Comparison of ENCODE assay signal across 8 cellular contexts in the genomic region with DNA sequence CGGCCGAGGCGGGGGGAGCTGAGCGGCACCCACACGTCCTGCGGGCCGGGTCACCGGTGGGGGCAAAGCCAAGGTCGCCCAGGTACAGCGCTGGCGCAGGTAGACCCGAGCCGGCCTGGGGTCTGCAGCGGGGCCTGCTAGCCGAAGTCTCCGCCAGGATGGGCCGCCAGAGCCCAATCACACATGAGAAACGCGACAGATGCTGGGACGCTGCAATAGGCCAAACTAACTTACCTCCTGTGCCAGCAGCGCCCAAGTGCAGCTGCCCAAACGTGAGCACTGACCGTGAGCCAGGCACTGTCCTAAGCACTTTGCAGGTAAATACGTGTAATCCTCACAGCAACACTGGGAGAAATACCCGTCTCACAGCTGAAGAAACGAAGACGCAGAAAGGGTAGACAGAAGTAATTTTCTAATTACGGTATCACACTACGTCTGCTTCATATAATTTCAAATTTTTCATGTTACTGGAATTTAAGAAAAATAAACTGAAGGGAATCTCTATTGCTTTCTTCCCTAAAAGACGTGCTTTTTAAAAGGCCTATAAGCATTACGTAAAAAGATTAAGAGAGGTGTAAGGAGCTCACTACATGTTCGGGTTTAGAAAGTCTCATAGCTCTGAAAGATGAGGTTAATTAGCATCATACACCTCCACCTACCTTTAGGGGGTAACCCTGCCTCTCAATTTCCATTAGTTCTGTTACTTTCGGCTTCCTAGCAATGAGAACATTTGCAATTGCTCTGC. TPM values are rescaled to one million over a fixed set of nuclear protein-coding genes. Genes with fewer than 3 reads are reported as not detected.
DNase-seq lines count a peak whose midpoint lies in the region; ATAC-seq, FAIRE-seq and TF ChIP-seq lines count a peak whose summit lies in the region.

No MANE protein-coding gene starts in this region.

- peak; percentile 19 for ATAC-seq in HG03460 (IDR thresholded peaks at IDR 0.05; ENCODE audit: unreplicated experiment)

- no peak for TF ChIP-seq POLR2A in H54 (IDR thresholded peaks at IDR 0.05; ENCODE audit: low read depth, low read length)

- H3K9me3 ChIP-seq in colonic mucosa: no peaks in the 10 kb centered on the region

- no peaks in the 10 kb centered on the region for H3K36me3 ChIP-seq in colonic mucosa

- no peak for TF ChIP-seq CTCF in colonic mucosa (IDR thresholded peaks at IDR 0.05)

- FAIRE-seq in H54 (lab: Jason Lieb, UNC): no peak

- peak overlapping the region; percentile 56 for H3K4me3 ChIP-seq in colonic mucosa

- in situ Hi-C loops in KBM-7 (cut with MboI; ENCODE audit: low pct_unique_long_range_greater_than_20kb, low sequenced_read_pairs): no loop called here

- H3K27ac ChIP-seq in colonic mucosa: peak overlapping the region; percentile 70

- H3K4me1 ChIP-seq in colonic mucosa: no peaks in the 10 kb centered on the region

- intact Hi-C loops in colonic mucosa (cut with DNase I): no loop called here

- H3K9ac ChIP-seq in colonic mucosa (ENCODE audit: low read depth in 2 of 2, low read length in 2 of 2): peak overlapping the region; percentile 40 to 72

- DNase-seq in ELF-1 (ENCODE audit: low read depth, low spot score) (peak; percentile 15), colonic mucosa (peak; percentile 23), myocyte (ENCODE audit: low read depth) (peak; percentile 5), H54 (ENCODE audit: insufficient read length, low spot score) (no peak), LoVo (ENCODE audit: low spot score) (no peak), NCI-H2107 treated with DMSO at 0.1 percent for 48 hours (lab: John Stamatoyannopoulos, UW; ENCODE audit: unreplicated experiment) (no peak), KBM-7 (no peak)

- no peaks in the 10 kb centered on the region for H3K27me3 ChIP-seq in colonic mucosa

RNA-seq across cellular contexts. Expression of gene PLAGL1, which starts 0.6 kb away (rescaled TPM):
- total RNA-seq in colonic mucosa: 10 to 100 TPM; 30.2 to 51.1 TPM
- total RNA-seq in myocyte: 5.7 and 9.7 TPM in 2 replicates
- 13.8 TPM for polyA plus RNA-seq in myocyte (2012)

Comparison
In these comparisons a context has a peak if more than half of its experiments do, and no peak if none do; other contexts are left out.
1. DNase-seq: peak in ELF-1 (single experiment), colonic mucosa (single experiment) and myocyte (single experiment); none in H54 (single experiment), LoVo (single experiment), NCI-H2107 treated with DMSO at 0.1 percent for 48 hours (single experiment) and KBM-7 (single experiment).